ENCODE assay signal across 24 cellular contexts in genomic region chr6:77298298-77298697, GRCh38.
"Had no signal": no experiment of that assay in that cellular context is flagged by ENCODE, and none has a peak within 500 bp of the region (broad histone marks: within the 10 kb centered on the region; RNA-seq: fewer than 3 reads in every experiment).

No MANE protein-coding gene starts in this region.

- H3K9me3 Mint-ChIP-seq: activated CD4-positive, alpha-beta T cell treated with anti-CD3 and anti-CD28 coated beads, Interleukin-2, amount 10 ng/mL, durations not matched to agents 24 days and 14 days had no signal

- H3K36me3 ChIP-seq: brain microvascular endothelial cell, esophagus squamous epithelium, lower lobe of right lung, ovary, thoracic aorta, upper lobe of left lung had no signal

- H3K27ac ChIP-seq: brain microvascular endothelial cell, esophagus squamous epithelium, lower lobe of right lung, ovary, psoas muscle, thoracic aorta, upper lobe of left lung had no signal

- H3K27me3 ChIP-seq: brain microvascular endothelial cell, esophagus squamous epithelium, ovary, upper lobe of left lung had no signal

- DNase-seq: activated CD4-positive, alpha-beta T cell treated with anti-CD3 and anti-CD28 coated beads, Interleukin-2, amount 10 ng/mL, durations not matched to agents 24 days and 14 days; activated CD4-positive, CD25-positive, alpha-beta regulatory T cell; activated CD8-positive, alpha-beta T cell treated with anti-CD3 and anti-CD28 coated beads, Interleukin-2, amount 10 ng/mL, durations not matched to agents 7 days and 5 days; activated naive CD4-positive, alpha-beta T cell treated with anti-CD3 and anti-CD28 coated beads for 36 hours; activated T-cell treated with anti-CD3 and anti-CD28 coated beads, Interleukin-2, amount 50 U/mL, for 24 hours; aorta; brain microvascular endothelial cell; cerebellar nuclear complex; effector CD8-positive, alpha-beta T cell; esophagus squamous epithelium; hypothalamus; lower lobe of right lung; natural killer cell; ovary; psoas muscle; right cardiac atrium; stimulated activated CD4-positive, alpha-beta T cell treated with anti-CD3 and anti-CD28 coated beads, Interleukin-4, amount 100 ng/mL, for 24 hours; T-helper 1 cell; T-helper 9 cell; upper lobe of left lung had no signal

- ATAC-seq: activated CD8-positive, alpha-beta T cell treated with anti-CD3 and anti-CD28 coated beads, Interleukin-2, amount 10 ng/mL, durations not matched to agents 7 days and 5 days; lower lobe of right lung; natural killer cell; psoas muscle; right cardiac atrium; stimulated activated effector memory CD8-positive, alpha-beta T cell treated with anti-CD3 and anti-CD28 coated beads, Interleukin-12 subunit alpha, Interleukin-12 subunit beta, amount 100 ng/mL, for 72 hours had no signal

- H3K27me3 Mint-ChIP-seq: activated CD4-positive, alpha-beta T cell treated with anti-CD3 and anti-CD28 coated beads, Interleukin-2, amount 10 ng/mL, durations not matched to agents 24 days and 14 days; activated T-cell treated with anti-CD3 and anti-CD28 coated beads, Interleukin-2, amount 50 U/mL, for 24 hours had no signal

- H3K4me3 ChIP-seq: esophagus squamous epithelium, lower lobe of right lung, ovary, psoas muscle, smooth muscle cell, thoracic aorta, upper lobe of left lung had no signal

- H3K36me3 Mint-ChIP-seq: natural killer cell; stimulated activated effector memory CD8-positive, alpha-beta T cell treated with anti-CD3 and anti-CD28 coated beads, Interleukin-12 subunit alpha, Interleukin-12 subunit beta, amount 100 ng/mL, for 72 hours had no signal

- H3K27ac Mint-ChIP-seq: activated CD4-positive, alpha-beta T cell treated with anti-CD3 and anti-CD28 coated beads, Interleukin-2, amount 10 ng/mL, durations not matched to agents 24 days and 14 days; activated CD8-positive, alpha-beta T cell treated with anti-CD3 and anti-CD28 coated beads, Interleukin-2, amount 10 ng/mL, durations not matched to agents 7 days and 5 days; activated naive CD4-positive, alpha-beta T cell treated with anti-CD3 and anti-CD28 coated beads for 36 hours; activated T-cell treated with anti-CD3 and anti-CD28 coated beads, Interleukin-2, amount 50 U/mL, for 24 hours; activated T-helper 2 cell treated with anti-CD3 and anti-CD28 coated beads, Interferon-gamma antibody, Interleukin-2, Interleukin-4, amounts not matched to agents 10 μg/mL and 5 μg/mL and 100 μg/mL, durations not matched to agents 14 hours and 24 hours and 36 hours; natural killer cell; stimulated activated effector memory CD8-positive, alpha-beta T cell treated with anti-CD3 and anti-CD28 coated beads, Interleukin-12 subunit alpha, Interleukin-12 subunit beta, amount 100 ng/mL, for 72 hours had no signal

- H3K4me1 Mint-ChIP-seq: activated CD4-positive, alpha-beta T cell treated with anti-CD3 and anti-CD28 coated beads, Interleukin-2, amount 10 ng/mL, durations not matched to agents 24 days and 14 days; natural killer cell; stimulated activated effector memory CD8-positive, alpha-beta T cell treated with anti-CD3 and anti-CD28 coated beads, Interleukin-12 subunit alpha, Interleukin-12 subunit beta, amount 100 ng/mL, for 72 hours had no signal

- H3K4me3 Mint-ChIP-seq: activated CD4-positive, alpha-beta T cell treated with anti-CD3 and anti-CD28 coated beads, Interleukin-2, amount 10 ng/mL, durations not matched to agents 24 days and 14 days; activated CD8-positive, alpha-beta T cell treated with anti-CD3 and anti-CD28 coated beads, Interleukin-2, amount 10 ng/mL, durations not matched to agents 7 days and 5 days; activated naive CD4-positive, alpha-beta T cell treated with anti-CD3 and anti-CD28 coated beads for 36 hours; activated T-cell treated with anti-CD3 and anti-CD28 coated beads, Interleukin-2, amount 50 U/mL, for 24 hours; natural killer cell; stimulated activated effector memory CD8-positive, alpha-beta T cell treated with anti-CD3 and anti-CD28 coated beads, Interleukin-12 subunit alpha, Interleukin-12 subunit beta, amount 100 ng/mL, for 72 hours had no signal

- H3K4me1 ChIP-seq: esophagus squamous epithelium, lower lobe of right lung, psoas muscle, upper lobe of left lung had no signal
